Comparison of ENCODE assay signal across 18 cellular contexts in genomic region chr16:86041807-86042206, GRCh38.
DNase-seq lines count a peak whose midpoint lies in the region; ATAC-seq and TF ChIP-seq lines count a peak whose summit lies in the region.
"Had no signal": no experiment of that assay in that cellular context is flagged by ENCODE, and none has a peak within 500 bp of the region (broad histone marks: within the 10 kb centered on the region; RNA-seq: fewer than 3 reads in every experiment).

No MANE protein-coding gene starts in this region.

- H3K4me1 ChIP-seq in osteoblast (ENCODE audit: insufficient read depth, low read length) (no peaks in the 10 kb centered on the region), ovary (ENCODE audit: insufficient read depth) (no peaks in the 10 kb centered on the region)

- no peak for TF ChIP-seq POLR2A in ovary (IDR thresholded peaks at IDR 0.05)

- H3K27me3 Mint-ChIP-seq in chondrocyte (ENCODE audit: low read depth): peaks cover 56% of the 10 kb centered on the region
- peaks cover 21% of the 10 kb centered on the region for H3K27me3 Mint-ChIP-seq in memory B cell
- H3K27me3 Mint-ChIP-seq in progenitor cell of endocrine pancreas: peaks cover 62% of the 10 kb centered on the region
- peaks cover 71% of the 10 kb centered on the region for H3K27me3 Mint-ChIP-seq in mesothelial cell of epicardium (ENCODE audit: low read depth)

- H3K36me3 Mint-ChIP-seq in chondrocyte (ENCODE audit: low read depth): no peaks in the 10 kb centered on the region
- no peaks in the 10 kb centered on the region for H3K36me3 Mint-ChIP-seq in memory B cell
- H3K36me3 Mint-ChIP-seq in progenitor cell of endocrine pancreas (ENCODE audit: insufficient read depth): no peaks in the 10 kb centered on the region
- H3K36me3 Mint-ChIP-seq in mesothelial cell of epicardium: no peaks in the 10 kb centered on the region
- H3K36me3 Mint-ChIP-seq: CD14-positive monocyte; CD8-positive, alpha-beta memory T cell had no signal

- TF ChIP-seq CTCF in chondrocyte (IDR thresholded peaks at IDR 0.05) (no peak), osteoblast (IDR thresholded peaks at IDR 0.05; ENCODE audit: extremely low read depth, low read depth, low read length) (no peak), ovary (IDR thresholded peaks at IDR 0.05) (no peak), progenitor cell of endocrine pancreas (IDR thresholded peaks at IDR 0.05; ENCODE audit: unreplicated experiment) (no peak), mesothelial cell of epicardium (IDR thresholded peaks at IDR 0.05; ENCODE audit: unreplicated experiment) (no peak)

- no peaks in the 10 kb centered on the region for H4K20me1 ChIP-seq in osteoblast (ENCODE audit: insufficient read depth, low read length)

- H3K4me3 Mint-ChIP-seq in chondrocyte (ENCODE audit: unreplicated experiment) (no peak overlapping the region), memory B cell (no peak overlapping the region), progenitor cell of endocrine pancreas (ENCODE audit: low read depth) (no peak overlapping the region), mesothelial cell of epicardium (no peak overlapping the region)
- H3K4me3 Mint-ChIP-seq: CD14-positive monocyte; CD4-positive, alpha-beta T cell; CD8-positive, alpha-beta memory T cell had no signal

- H3K27ac ChIP-seq in osteoblast (ENCODE audit: low read depth, low read length): no peak overlapping the region
- H3K27ac ChIP-seq in ovary: no peak overlapping the region
- H3K27ac ChIP-seq: GM23248 had no signal

- peak; percentile 42 for ATAC-seq in memory B cell (ENCODE audit: low read depth)
- ATAC-seq: GM12878 had no signal

- no peak overlapping the region for H2AFZ ChIP-seq in osteoblast (ENCODE audit: low read length)
- H2AFZ ChIP-seq: GM23248 had no signal

- no peaks in the 10 kb centered on the region for H3K79me2 ChIP-seq in osteoblast (ENCODE audit: insufficient read depth, low read length)

- no peak for TF ChIP-seq EP300 in ovary (IDR thresholded peaks at IDR 0.05)

- H3K4me1 Mint-ChIP-seq in chondrocyte (ENCODE audit: low read depth): no peaks in the 10 kb centered on the region
- peaks cover 8% of the 10 kb centered on the region for H3K4me1 Mint-ChIP-seq in memory B cell
- H3K4me1 Mint-ChIP-seq in progenitor cell of endocrine pancreas (ENCODE audit: low read depth): peaks cover 4% of the 10 kb centered on the region
- H3K4me1 Mint-ChIP-seq in mesothelial cell of epicardium: peaks cover 16% of the 10 kb centered on the region
- H3K4me1 Mint-ChIP-seq: CD14-positive monocyte had no signal

- intact Hi-C loops in ovary (cut with DNase I): no loop called here

- no peak overlapping the region for H3K4me3 ChIP-seq in osteoblast (ENCODE audit: insufficient read depth, low read length)
- H3K4me3 ChIP-seq in ovary: no peak overlapping the region
- H3K4me3 ChIP-seq: GM12878, GM23248 had no signal

- DNase-seq in chondrocyte (ENCODE audit: low spot score) (peak; percentile 13), memory B cell (ENCODE audit: low spot score in 2 of 2) (no peak), osteoblast (ENCODE audit: insufficient read length, low spot score, missing footprints) (peak; percentile 76), ovary (no peak), progenitor cell of endocrine pancreas (ENCODE audit: low spot score, unreplicated experiment) (no peak), mesothelial cell of epicardium (ENCODE audit: low spot score in 2 of 2, unreplicated experiment in 2 of 2) (no peak)
- DNase-seq in stimulated activated CD4-positive, alpha-beta T cell treated with anti-CD3 and anti-CD28 coated beads, Interleukin-15, amount 100 ng/mL, for 24 hours: no peak
- DNase-seq: CD4-positive, alpha-beta T cell; CD8-positive, alpha-beta memory T cell; DMS 273 treated with DMSO at 0.1 percent for 48 hours; DMS79; EL; GDM1; GM23248; H7; HCEC 1CT had no signal

- H3K27ac Mint-ChIP-seq in chondrocyte (ENCODE audit: unreplicated experiment) (no peak overlapping the region), memory B cell (no peak overlapping the region), progenitor cell of endocrine pancreas (no peak overlapping the region), mesothelial cell of epicardium (no peak overlapping the region)
- H3K27ac Mint-ChIP-seq: CD14-positive monocyte; CD4-positive, alpha-beta T cell; CD8-positive, alpha-beta memory T cell had no signal

- H3K4me2 ChIP-seq in osteoblast (ENCODE audit: insufficient read depth, low read length): no peak overlapping the region

- no peaks in the 10 kb centered on the region for H3K36me3 ChIP-seq in osteoblast (ENCODE audit: insufficient read depth, low read length)
- no peaks in the 10 kb centered on the region for H3K36me3 ChIP-seq in ovary

- peaks cover 23% of the 10 kb centered on the region for H3K27me3 ChIP-seq in osteoblast (ENCODE audit: insufficient read depth, low read length)
- H3K27me3 ChIP-seq in ovary: no peaks in the 10 kb centered on the region

- H3K9me3 ChIP-seq in osteoblast (ENCODE audit: low read depth, low read length) (no peaks in the 10 kb centered on the region), ovary (no peaks in the 10 kb centered on the region)

- WGBS in ovary, 3 donors: 81 to 84% (median 84%) methylated on average over 4 of the region's 4 CpGs

- H3K9me3 Mint-ChIP-seq in chondrocyte (ENCODE audit: low read depth): no peaks in the 10 kb centered on the region
- no peaks in the 10 kb centered on the region for H3K9me3 Mint-ChIP-seq in memory B cell
- H3K9me3 Mint-ChIP-seq in progenitor cell of endocrine pancreas (ENCODE audit: low read depth): no peaks in the 10 kb centered on the region
- no peaks in the 10 kb centered on the region for H3K9me3 Mint-ChIP-seq in mesothelial cell of epicardium
- H3K9me3 Mint-ChIP-seq: CD4-positive, alpha-beta T cell; CD8-positive, alpha-beta memory T cell had no signal

Comparison
In these comparisons a context has a peak if more than half of its experiments do, and no peak if none do; other contexts are left out.
1. DNase-seq: peak in chondrocyte (single experiment) and osteoblast (single experiment); none in memory B cell (0 of 2), ovary (0 of 5), progenitor cell of endocrine pancreas (single experiment), stimulated activated CD4-positive, alpha-beta T cell treated with anti-CD3 and anti-CD28 coated beads, Interleukin-15, amount 100 ng/mL, for 24 hours (single experiment) and mesothelial cell of epicardium (0 of 2).